Comparison of ENCODE assay signal across 21 cellular contexts in genomic region chr1:235588156-235588555, GRCh38.
"Had no signal": no experiment of that assay in that cellular context is flagged by ENCODE, and none has a peak within 500 bp of the region (broad histone marks: within the 10 kb centered on the region; RNA-seq: fewer than 3 reads in every experiment).

No MANE protein-coding gene starts in this region.

- DNase-seq: activated B cell treated with CpG ODN at 0.5 μM for 24 hours; activated CD4-positive, alpha-beta T cell treated with anti-CD3 and anti-CD28 coated beads for 1 hour; activated CD4-positive, alpha-beta T cell treated with anti-CD3 and anti-CD28 coated beads, Interleukin-2, amount 10 ng/mL, durations not matched to agents 24 days and 14 days; activated CD4-positive, alpha-beta T cell treated with anti-CD3 and anti-CD28 coated beads, Interleukin-2, amount 50 U/mL, for 48 hours; activated CD8-positive, alpha-beta memory T cell treated with anti-CD3 and anti-CD28 coated beads, Interleukin-2, amount 10 ng/mL, durations not matched to agents 7 days and 5 days; activated effector memory CD4-positive, alpha-beta T cell treated with anti-CD3 and anti-CD28 coated beads, Interleukin-2, amount 50 U/mL, for 16 hours; activated naive CD4-positive, alpha-beta T cell treated with Interleukin-2 at 50 U/mL for 16 hours; activated naive CD8-positive, alpha-beta T cell treated with anti-CD3 and anti-CD28 coated beads for 36 hours; activated T-cell treated with anti-CD3 and anti-CD28 coated beads, Interleukin-2, amount 50 U/mL, for 24 hours; caudate nucleus; NCI-H1092; NCI-H1930; NCI-H2227 treated with DMSO at 0.1 percent for 48 hours; NCI-H446 treated with DMSO at 0.1 percent for 48 hours; NCI-H526; NCI-H774; SIG-M5; T-cell; T1000 had no signal

- H3K27ac Mint-ChIP-seq: activated B cell treated with CpG ODN at 0.5 μM for 24 hours; activated CD8-positive, alpha-beta memory T cell treated with anti-CD3 and anti-CD28 coated beads, Interleukin-2, amount 10 ng/mL, durations not matched to agents 7 days and 5 days; activated naive CD8-positive, alpha-beta T cell treated with anti-CD3 and anti-CD28 coated beads for 36 hours; activated T-cell treated with anti-CD3 and anti-CD28 coated beads, Interleukin-2, amount 50 U/mL, for 24 hours; activated T-helper 1 cell treated with anti-CD3 and anti-CD28 coated beads, Interleukin-12 subunit alpha, Interleukin-12 subunit beta, Interleukin-2, Interleukin-4 antibody, amounts not matched to agents 30 ng/mL and 10 ng/mL and 1 ng/mL, durations not matched to agents 14 hours and 24 hours and 36 hours; T-cell had no signal

- H3K27ac ChIP-seq: SK-N-MC had no signal

- H3K4me1 Mint-ChIP-seq: activated B cell treated with CpG ODN at 0.5 μM for 24 hours; activated CD8-positive, alpha-beta memory T cell treated with anti-CD3 and anti-CD28 coated beads, Interleukin-2, amount 10 ng/mL, durations not matched to agents 7 days and 5 days; activated naive CD8-positive, alpha-beta T cell treated with anti-CD3 and anti-CD28 coated beads for 36 hours; T-cell had no signal

- H3K4me3 ChIP-seq: SK-N-MC had no signal

- ATAC-seq: activated CD8-positive, alpha-beta memory T cell treated with anti-CD3 and anti-CD28 coated beads, Interleukin-2, amount 10 ng/mL, durations not matched to agents 7 days and 5 days; T-cell had no signal

- H3K4me3 Mint-ChIP-seq: activated B cell treated with CpG ODN at 0.5 μM for 24 hours; activated CD4-positive, alpha-beta T cell treated with anti-CD3 and anti-CD28 coated beads, Interleukin-2, amount 10 ng/mL, durations not matched to agents 24 days and 14 days; activated CD8-positive, alpha-beta memory T cell treated with anti-CD3 and anti-CD28 coated beads, Interleukin-2, amount 10 ng/mL, durations not matched to agents 7 days and 5 days; activated naive CD8-positive, alpha-beta T cell treated with anti-CD3 and anti-CD28 coated beads for 36 hours; activated T-cell treated with anti-CD3 and anti-CD28 coated beads, Interleukin-2, amount 50 U/mL, for 24 hours; activated T-helper 1 cell treated with anti-CD3 and anti-CD28 coated beads, Interleukin-12 subunit alpha, Interleukin-12 subunit beta, Interleukin-2, Interleukin-4 antibody, amounts not matched to agents 30 ng/mL and 10 ng/mL and 1 ng/mL, durations not matched to agents 14 hours and 24 hours and 36 hours; T-cell had no signal
